Comparison of ENCODE assay signal across 24 cellular contexts in genomic region chr15:65884511-65884910, GRCh38. TPM values are rescaled to one million over a fixed set of nuclear protein-coding genes. Genes with fewer than 3 reads are reported as not detected.
DNase-seq lines count a peak whose midpoint lies in the region; ATAC-seq, FAIRE-seq and TF ChIP-seq lines count a peak whose summit lies in the region.
"Had no signal": no experiment of that assay in that cellular context is flagged by ENCODE, and none has a peak within 500 bp of the region (broad histone marks: within the 10 kb centered on the region; RNA-seq: fewer than 3 reads in every experiment).

No MANE protein-coding gene starts in this region.

- no peak for ATAC-seq in CD8-positive, alpha-beta T cell
- ATAC-seq: stimulated activated naive CD8-positive, alpha-beta T cell treated with anti-CD3 and anti-CD28 coated beads, Interleukin-15, Interleukin-2, amounts not matched to agents 100 U/mL and 50 U/mL, for 24 hours had no signal

- no TSS peak for BruUV-seq in A673 (replicated peaks; lab: Mats Ljungman, UMichigan)

- peak; percentile 11 for DNase-seq in A673 (ENCODE audit: low spot score)
- no peak for DNase-seq in CD8-positive, alpha-beta T cell
- no peak for DNase-seq in T-helper 2 cell treated with Interferon-gamma antibody and Interleukin-4, amounts not matched to agents 5 μg/mL and 100 μg/mL, for 36 hours (ENCODE audit: low spot score)
- no peak for DNase-seq in mesothelial cell of epicardium (ENCODE audit: low spot score in 2 of 2, unreplicated experiment in 2 of 2)
- DNase-seq in occipital lobe (lab: John Stamatoyannopoulos, UW) = no peak
- no peak for DNase-seq in GM12891 (ENCODE audit: insufficient read length, low spot score)
- DNase-seq in anterior cingulate cortex (lab: John Stamatoyannopoulos, UW) = no peak
- no peak for DNase-seq in hepatic stellate cell (ENCODE audit: low spot score)
- DNase-seq: activated CD4-positive, alpha-beta T cell treated with anti-CD3 and anti-CD28 coated beads, Interleukin-2, amount 50 U/mL, for 1 hour; activated naive CD4-positive, alpha-beta T cell; DMS79 treated with DMSO at 0.1 percent for 48 hours; foreskin melanocyte; NCI-H1105; NCI-H2029 treated with DMSO at 0.1 percent for 48 hours; NCI-H524 treated with DMSO at 0.1 percent for 48 hours; stimulated activated CD4-positive, alpha-beta T cell treated with anti-CD3 and anti-CD28 coated beads, Interleukin-2, amount 100 ng/mL, for 24 hours; stimulated activated naive CD8-positive, alpha-beta T cell treated with anti-CD3 and anti-CD28 coated beads, Interleukin-15, Interleukin-2, amounts not matched to agents 100 U/mL and 50 U/mL, for 24 hours had no signal

- peaks cover 68% of the 10 kb centered on the region for H3K36me3 ChIP-seq in A673 (ENCODE audit: insufficient read depth, low read length, poor library complexity, severe bottlenecking)
- peaks cover 4% of the 10 kb centered on the region for H3K36me3 ChIP-seq in CD8-positive, alpha-beta T cell (ENCODE audit: insufficient read depth, low read length)
- H3K36me3 ChIP-seq: prostate gland had no signal

- no peak for FAIRE-seq in GM12891 (lab: Jason Lieb, UNC)
- FAIRE-seq: astrocyte, GM12892, H1, keratinocyte had no signal

- peaks cover 70% of the 10 kb centered on the region for H3K36me3 Mint-ChIP-seq in CD8-positive, alpha-beta T cell
- H3K36me3 Mint-ChIP-seq in T-helper 2 cell treated with Interferon-gamma antibody and Interleukin-4, amounts not matched to agents 5 μg/mL and 100 μg/mL, for 36 hours (ENCODE audit: low read depth) = peaks cover 77% of the 10 kb centered on the region
- peaks cover 44% of the 10 kb centered on the region for H3K36me3 Mint-ChIP-seq in mesothelial cell of epicardium

- no peak for TF ChIP-seq CTCF in A673 (conservative IDR thresholded peaks at IDR 0.05; ENCODE audit: low read depth, low read length)
- no peak for TF ChIP-seq CTCF in CD8-positive, alpha-beta T cell (IDR thresholded peaks at IDR 0.05)
- no peak for TF ChIP-seq CTCF in mesothelial cell of epicardium (IDR thresholded peaks at IDR 0.05; ENCODE audit: unreplicated experiment)

- H3K27ac Mint-ChIP-seq in CD8-positive, alpha-beta T cell = peak overlapping the region; percentile 27
- peak overlapping the region; percentile 41 for H3K27ac Mint-ChIP-seq in T-helper 2 cell treated with Interferon-gamma antibody and Interleukin-4, amounts not matched to agents 5 μg/mL and 100 μg/mL, for 36 hours
- H3K27ac Mint-ChIP-seq in mesothelial cell of epicardium = peak overlapping the region; percentile 89

- H3K9me3 ChIP-seq in A673 (ENCODE audit: low read depth, low read length, poor library complexity, severe bottlenecking) = no peaks in the 10 kb centered on the region
- H3K9me3 ChIP-seq in CD8-positive, alpha-beta T cell (ENCODE audit: low read length) = no peaks in the 10 kb centered on the region
- H3K9me3 ChIP-seq: prostate gland, tibial nerve had no signal

- no peak overlapping the region for H3K27ac ChIP-seq in A673 (ENCODE audit: low read depth, low read length, poor library complexity, severe bottlenecking)
- no peak overlapping the region for H3K27ac ChIP-seq in CD8-positive, alpha-beta T cell (ENCODE audit: low read depth, low read length)
- H3K27ac ChIP-seq: prostate gland, tibial nerve had no signal

- POLR2A ChIA-PET in A673 (lab: Charles Lee; ENCODE audit: low non-redundant PET) = no interaction called here
- POLR2A ChIA-PET in CD8-positive, alpha-beta T cell (lab: Charles Lee) = interaction anchor here (2.2 kb wide), 1 partner anchor 15 kb away, joined by 6 read pairs; the partner anchor contains the start of gene RAB11A

- CTCF ChIA-PET in A673 (lab: Charles Lee) = no interaction called here
- CTCF ChIA-PET in CD8-positive, alpha-beta T cell (lab: Charles Lee) = no interaction called here

- H3K4me3 ChIP-seq in A673 (ENCODE audit: low read depth, low read length, poor library complexity, severe bottlenecking) = no peak overlapping the region
- H3K4me3 ChIP-seq in CD8-positive, alpha-beta T cell (ENCODE audit: low read depth, low read length) = no peak overlapping the region
- H3K4me3 ChIP-seq: prostate gland, tibial nerve had no signal

- peaks cover 17% of the 10 kb centered on the region for H3K4me1 ChIP-seq in A673 (ENCODE audit: insufficient read depth, low read length, poor library complexity, severe bottlenecking)
- H3K4me1 ChIP-seq in CD8-positive, alpha-beta T cell (ENCODE audit: insufficient read depth, low read length) = peaks cover 63% of the 10 kb centered on the region
- H3K4me1 ChIP-seq: prostate gland, tibial nerve had no signal

- TF ChIP-seq POLR2A in GM12891 (IDR thresholded peaks at IDR 0.05; ENCODE audit: low read depth, low read length) = no peak

- no peaks in the 10 kb centered on the region for H3K9me3 Mint-ChIP-seq in CD8-positive, alpha-beta T cell
- H3K9me3 Mint-ChIP-seq in T-helper 2 cell treated with Interferon-gamma antibody and Interleukin-4, amounts not matched to agents 5 μg/mL and 100 μg/mL, for 36 hours = peaks cover 2% of the 10 kb centered on the region
- no peaks in the 10 kb centered on the region for H3K9me3 Mint-ChIP-seq in mesothelial cell of epicardium
- H3K9me3 Mint-ChIP-seq: neural crest cell had no signal

- intact Hi-C loops in A673 (cut with micrococcal nuclease; ENCODE audit: unreplicated experiment) = no loop called here
- intact Hi-C loops in CD8-positive, alpha-beta T cell (cut with DNase I, micrococcal nuclease) = no loop called here

- peaks cover 77% of the 10 kb centered on the region for H3K4me1 Mint-ChIP-seq in CD8-positive, alpha-beta T cell (ENCODE audit: low read depth)
- peaks cover 68% of the 10 kb centered on the region for H3K4me1 Mint-ChIP-seq in T-helper 2 cell treated with Interferon-gamma antibody and Interleukin-4, amounts not matched to agents 5 μg/mL and 100 μg/mL, for 36 hours (ENCODE audit: low read depth)
- H3K4me1 Mint-ChIP-seq in mesothelial cell of epicardium = peaks cover 30% of the 10 kb centered on the region

- H3K27me3 ChIP-seq in A673 (replicated peaks; ENCODE audit: insufficient read depth, low read depth, low read length, poor library complexity) = no peaks in the 10 kb centered on the region
- no peaks in the 10 kb centered on the region for H3K27me3 ChIP-seq in CD8-positive, alpha-beta T cell (ENCODE audit: insufficient read depth, low read length)
- H3K27me3 ChIP-seq: tibial nerve had no signal

- no peaks in the 10 kb centered on the region for H3K27me3 Mint-ChIP-seq in CD8-positive, alpha-beta T cell (ENCODE audit: low read depth)
- H3K27me3 Mint-ChIP-seq in T-helper 2 cell treated with Interferon-gamma antibody and Interleukin-4, amounts not matched to agents 5 μg/mL and 100 μg/mL, for 36 hours (ENCODE audit: low read depth) = no peaks in the 10 kb centered on the region
- H3K27me3 Mint-ChIP-seq in mesothelial cell of epicardium (ENCODE audit: low read depth) = no peaks in the 10 kb centered on the region

- H3K4me3 Mint-ChIP-seq in CD8-positive, alpha-beta T cell = no peak overlapping the region
- peak overlapping the region; percentile 19 for H3K4me3 Mint-ChIP-seq in T-helper 2 cell treated with Interferon-gamma antibody and Interleukin-4, amounts not matched to agents 5 μg/mL and 100 μg/mL, for 36 hours
- no peak overlapping the region for H3K4me3 Mint-ChIP-seq in mesothelial cell of epicardium
- H3K4me3 Mint-ChIP-seq: neural crest cell had no signal

TF ChIP-seq in GM12891, 5 proteins besides CTCF, POLR2A, EP300 and RAD21:
- no peak for TF ChIP-seq POLR2AphosphoS5 (IDR thresholded peaks at IDR 0.05; ENCODE audit: low read depth, low read length)
- TF ChIP-seq SPI1 (IDR thresholded peaks at IDR 0.05; ENCODE audit: low read depth, low read length) = no peak
- TF ChIP-seq POU2F2 (IDR thresholded peaks at IDR 0.05; ENCODE audit: low read depth, low read length) = no peak
- TF ChIP-seq TAF1 (IDR thresholded peaks at IDR 0.05; ENCODE audit: low read depth, low read length) = no peak
- no peak for TF ChIP-seq PAX5 (IDR thresholded peaks at IDR 0.05; ENCODE audit: insufficient read depth, low read length, severe bottlenecking)

RNA-seq across cellular contexts. Expression of gene RAB11A, which starts 15.2 kb away (rescaled TPM):
- 220 and 227 TPM in 2 replicates for total RNA-seq in A673 (2021)
- 10 to 100 TPM; 85.9 to 88.3 TPM for total RNA-seq in CD8-positive, alpha-beta T cell
- total RNA-seq in mesothelial cell of epicardium = 197 to 213 TPM (median 204 TPM) in 3 replicates
- 169 TPM for total RNA-seq in occipital lobe
- polyA plus RNA-seq in GM12891 (2012; ENCODE audit: low read depth, missing spikeins) = 250 TPM

Comparison
In these comparisons a context has a peak if more than half of its experiments do, and no peak if none do; other contexts are left out.
1. H3K27ac Mint-ChIP-seq: peak in every context shown above with its lines; median percentile 89 in mesothelial cell of epicardium; 41 in T-helper 2 cell treated with Interferon-gamma antibody and Interleukin-4, amounts not matched to agents 5 μg/mL and 100 μg/mL, for 36 hours; 27 in CD8-positive, alpha-beta T cell.